ENCODE assay signal across 18 cellular contexts in genomic region chr12:131129839-131130238, GRCh38.
DNase-seq lines count a peak whose midpoint lies in the region; ATAC-seq, FAIRE-seq and TF ChIP-seq lines count a peak whose summit lies in the region.
"Had no signal": no experiment of that assay in that cellular context is flagged by ENCODE, and none has a peak within 500 bp of the region (broad histone marks: within the 10 kb centered on the region; RNA-seq: fewer than 3 reads in every experiment).

No MANE protein-coding gene starts in this region.

- no peak for TF ChIP-seq RAD21 in K562 (CRISPR knock-in tag; conservative IDR thresholded peaks at IDR 0.05 in 1 of 2, IDR thresholded peaks at IDR 0.05 in 1 of 2)

- ATAC-seq in K562, result no peak
- ATAC-seq: activated CD4-positive, alpha-beta T cell treated with anti-CD3 and anti-CD28 coated beads for 36 hours; gastroesophageal sphincter had no signal

- no peak overlapping the region for H3K27ac ChIP-seq in K562 (ENCODE audit: extremely low read depth, low read depth, low read length)
- H3K27ac ChIP-seq: BLaER1, gastroesophageal sphincter, KMS-11 had no signal

- no peaks in the 10 kb centered on the region for H4K20me1 ChIP-seq in K562 (replicated peaks; ENCODE audit: control insufficient read depth, insufficient read depth, low read length)
- H4K20me1 ChIP-seq: BLaER1 had no signal

- in situ Hi-C loops in K562 (cut with MboI), result loop anchor here (10.0 kb wide), 1 partner anchor 215 kb away; no protein-coding TSS in a partner anchor

- no TSS peak for BruUV-seq in K562 (replicated peaks; lab: Mats Ljungman, UMichigan)

- no peaks in the 10 kb centered on the region for H3K9me3 ChIP-seq in K562 (replicated peaks; ENCODE audit: control insufficient read depth, insufficient read depth, low read depth, low read length)
- H3K9me3 ChIP-seq: BLaER1, gastroesophageal sphincter had no signal

- no peaks in the 10 kb centered on the region for H3K36me3 Mint-ChIP-seq in osteocyte (ENCODE audit: unreplicated experiment)

- intact Hi-C loops in K562 (cut with micrococcal nuclease), result no loop called here

- TF ChIP-seq EP300 in K562 (IDR thresholded peaks at IDR 0.05; ENCODE audit: low read length), result no peak

- no peak overlapping the region for H3K27ac Mint-ChIP-seq in osteocyte (ENCODE audit: unreplicated experiment)
- H3K27ac Mint-ChIP-seq: activated CD4-positive, alpha-beta T cell treated with anti-CD3 and anti-CD28 coated beads for 36 hours had no signal

- WGBS in K562 (ENCODE audit: insufficient coverage, low coverage, missing lambda C conversion rate), result 37% methylated on average over 9 of the region's 11 CpGs

- no peaks in the 10 kb centered on the region for H3K36me3 ChIP-seq in K562 (ENCODE audit: control insufficient read depth, insufficient read depth, low read length)

- no peak for FAIRE-seq in K562 (lab: Jason Lieb, UNC)
- FAIRE-seq: endothelial cell of umbilical vein had no signal

- TF ChIP-seq POLR2A in K562 (conservative IDR thresholded peaks at IDR 0.05), result no peak

- H3K27me3 Mint-ChIP-seq in osteocyte (ENCODE audit: unreplicated experiment), result no peaks in the 10 kb centered on the region
- H3K27me3 Mint-ChIP-seq: activated CD4-positive, alpha-beta T cell treated with anti-CD3 and anti-CD28 coated beads for 36 hours had no signal

- peaks cover 0 to 18% of the 10 kb centered on the region in 2 experiments; a peak in 3 of 5 replicates for H3K4me1 ChIP-seq in K562 (replicated peaks in 1 of 2; ENCODE audit: control insufficient read depth in 2 of 2, insufficient read depth in 2 of 2, low read length in 2 of 2)

- H3K4me1 Mint-ChIP-seq in osteocyte (ENCODE audit: unreplicated experiment), result peaks cover 13% of the 10 kb centered on the region
- H3K4me1 Mint-ChIP-seq: activated CD4-positive, alpha-beta T cell treated with anti-CD3 and anti-CD28 coated beads for 36 hours had no signal

- no peak overlapping the region for H2AFZ ChIP-seq in K562 (ENCODE audit: low read depth, low read length)

- peak overlapping the region in 1 of 2 experiments; percentile 35; a peak in 1 of 4 replicates for H3K9ac ChIP-seq in K562 (ENCODE audit: insufficient read depth in 1 of 2, low read depth in 2 of 2, low read length in 2 of 2)
- H3K9ac ChIP-seq: BLaER1, KMS-11 had no signal

- H3K9me3 Mint-ChIP-seq in osteocyte (ENCODE audit: unreplicated experiment), result no peaks in the 10 kb centered on the region

- H3K27me3 ChIP-seq in K562 (ENCODE audit: control insufficient read depth in 2 of 2, insufficient read depth in 2 of 2, low read length in 2 of 2), result peaks cover 0 to 16% of the 10 kb centered on the region in 2 experiments; a peak in 3 of 5 replicates
- H3K27me3 ChIP-seq: BLaER1, gastroesophageal sphincter had no signal

- H3K9me1 ChIP-seq in K562 (ENCODE audit: control insufficient read depth, insufficient read depth, low read length), result no peaks in the 10 kb centered on the region

- CTCF ChIA-PET in K562 (lab: Yijun Ruan, JAX; ENCODE audit: low intra/inter-chr PET ratio), result no interaction called here

- no peak for TF ChIP-seq CTCF in K562 (IDR thresholded peaks at IDR 0.05 in 2 of 3, conservative IDR thresholded peaks at IDR 0.05 in 1 of 3; ENCODE audit: insufficient read depth in 2 of 3, low read depth in 1 of 3, low read length in 3 of 3)
- no peak for TF ChIP-seq CTCF in osteocyte (IDR thresholded peaks at IDR 0.05)

- no peak overlapping the region for H3K4me3 Mint-ChIP-seq in osteocyte (ENCODE audit: unreplicated experiment)
- H3K4me3 Mint-ChIP-seq: activated CD4-positive, alpha-beta T cell treated with anti-CD3 and anti-CD28 coated beads for 36 hours had no signal

- DNase-seq in Daoy (ENCODE audit: low read depth) (peak; percentile 73), M059J (ENCODE audit: low read depth) (peak; percentile 69), K562 (ENCODE audit: extremely low read depth in 1 of 4, low spot score in 3 of 4) (no peak), osteocyte (ENCODE audit: extremely low spot score, unreplicated experiment) (peak; percentile 78), NOMO-1 treated with DMSO at 0.1 percent for 48 hours (lab: John Stamatoyannopoulos, UW; ENCODE audit: unreplicated experiment) (no peak), medulla oblongata (ENCODE audit: extremely low spot score) (no peak), NCI-H345 treated with DMSO at 0.1 percent for 48 hours (lab: John Stamatoyannopoulos, UW; ENCODE audit: unreplicated experiment) (no peak)
- no peak for DNase-seq in stimulated activated naive CD4-positive, alpha-beta T cell (lab: John Stamatoyannopoulos, UW)
- DNase-seq: activated CD4-positive, alpha-beta T cell treated with anti-CD3 and anti-CD28 coated beads for 36 hours; HCEC 1CT; mesenchymal stem cell; NCI-H1694; NCI-H510A treated with DMSO at 0.1 percent for 48 hours; stimulated activated naive CD4-positive, alpha-beta T cell treated with Interleukin-2 at 50 U/mL for 16 hours had no signal

- H3K79me2 ChIP-seq in K562 (ENCODE audit: control insufficient read depth, insufficient read depth, low read length), result no peaks in the 10 kb centered on the region

- no peak overlapping the region for H3K4me2 ChIP-seq in K562 (ENCODE audit: insufficient read depth, low read length)
- H3K4me2 ChIP-seq: BLaER1, KMS-11 had no signal

- POLR2A ChIA-PET in K562 (lab: Yijun Ruan, JAX), result no interaction called here

- H3K4me3 ChIP-seq in K562, result no peak overlapping the region
- H3K4me3 ChIP-seq: BLaER1, gastroesophageal sphincter had no signal

TF ChIP-seq in K562, 482 proteins besides CTCF, POLR2A, EP300 and RAD21 (continues in another document):
- TF ChIP-seq CHD7 (IDR thresholded peaks at IDR 0.05; ENCODE audit: low read depth, low read length), result no peak
- TF ChIP-seq FOSL1 (tag; conservative IDR thresholded peaks at IDR 0.05), result 0 out of 2 replicates have a peak, but pooled peaks have one; percentile 14

Comparison
In these comparisons a context has a peak if more than half of its experiments do, and no peak if none do; other contexts are left out.
1. DNase-seq: peak in Daoy (single experiment), M059J (single experiment) and osteocyte (single experiment); none in K562 (0 of 4), NOMO-1 treated with DMSO at 0.1 percent for 48 hours (single experiment), medulla oblongata (single experiment), NCI-H345 treated with DMSO at 0.1 percent for 48 hours (single experiment) and stimulated activated naive CD4-positive, alpha-beta T cell (0 of 6).